Comparison of ENCODE assay signal across 8 cellular contexts in genomic region chr10:127945335-127945734, GRCh38. TPM values are rescaled to one million over a fixed set of nuclear protein-coding genes. Genes with fewer than 3 reads are reported as not detected.
DNase-seq lines count a peak whose midpoint lies in the region; ATAC-seq and TF ChIP-seq lines count a peak whose summit lies in the region.

No MANE protein-coding gene starts in this region.

- no peak overlapping the region for H3K27ac ChIP-seq in foreskin keratinocyte

- H3K9me3 ChIP-seq in BE2C: no peaks in the 10 kb centered on the region

- H3K4me3 ChIP-seq in BE2C (ENCODE audit: low read depth, low read length): no peak overlapping the region

- TF ChIP-seq CTCF in foreskin keratinocyte (conservative IDR thresholded peaks at IDR 0.05) (no peak), BE2C (IDR thresholded peaks at IDR 0.05; ENCODE audit: low read depth, low read length) (no peak)

- H3K27me3 ChIP-seq in foreskin keratinocyte: no peaks in the 10 kb centered on the region
- H3K27me3 ChIP-seq in BE2C: no peaks in the 10 kb centered on the region

- ATAC-seq in foreskin keratinocyte (peak; percentile 96), GM19467 (IDR thresholded peaks at IDR 0.05; ENCODE audit: unreplicated experiment) (no peak)

- peak; percentile 22 for DNase-seq in stimulated activated CD4-positive, alpha-beta T cell treated with anti-CD3 and anti-CD28 coated beads, Interleukin-4, amount 100 ng/mL, for 24 hours
- DNase-seq in stimulated activated CD4-positive, alpha-beta T cell treated with anti-CD3 and anti-CD28 coated beads, Interleukin-12 subunit alpha, Interleukin-12 subunit beta, amount 100 ng/mL, for 4 hours: no peak
- DNase-seq in RPMI7951 (ENCODE audit: low read depth): peak; percentile 96
- DNase-seq in foreskin keratinocyte: peak; percentile 90 to 96
- no peak for DNase-seq in BE2C
- no peak for DNase-seq in activated effector memory CD4-positive, alpha-beta T cell treated with anti-CD3 and anti-CD28 coated beads, Interleukin-2, amount 50 U/mL, for 16 hours
- no peak for DNase-seq in NCI-H2227 (lab: John Stamatoyannopoulos, UW; ENCODE audit: unreplicated experiment)

- peaks cover 11% of the 10 kb centered on the region for H3K4me1 ChIP-seq in foreskin keratinocyte
- peaks cover 4% of the 10 kb centered on the region; the same call in 1 of the 2 replicates for H3K4me1 ChIP-seq in BE2C

- H3K36me3 ChIP-seq in BE2C: no peaks in the 10 kb centered on the region

RNA-seq across cellular contexts. Expression of gene PTPRE, which starts 38.4 kb away (rescaled TPM):
- 17.5 TPM in 2 replicates for total RNA-seq in RPMI7951 (2014; rRNA removed; shearing (Covaris generic))
- 14.9 and 15.4 TPM in 2 replicates for total RNA-seq in foreskin keratinocyte
- 4.0 and 5.0 TPM in 2 replicates for polyA plus RNA-seq in foreskin keratinocyte
- 9.0 TPM for polyA plus RNA-seq in BE2C (2012; ENCODE audit: insufficient read depth, insufficient read length, low read depth)

RNA-seq across cellular contexts. Expression of gene CLRN3, which starts 52.6 kb away (rescaled TPM):
- not detected in 2 replicates for total RNA-seq in RPMI7951 (2014; rRNA removed; shearing (Covaris generic))
- total RNA-seq in foreskin keratinocyte: not detected in 2 replicates
- not detected in 2 replicates for polyA plus RNA-seq in foreskin keratinocyte
- polyA plus RNA-seq in BE2C (2012; ENCODE audit: insufficient read depth, insufficient read length, low read depth): not detected

Comparison
In these comparisons a context has a peak if more than half of its experiments do, and no peak if none do; other contexts are left out.
1. DNase-seq: peak in stimulated activated CD4-positive, alpha-beta T cell treated with anti-CD3 and anti-CD28 coated beads, Interleukin-4, amount 100 ng/mL, for 24 hours (single experiment), RPMI7951 (single experiment) and foreskin keratinocyte (2 of 2); none in stimulated activated CD4-positive, alpha-beta T cell treated with anti-CD3 and anti-CD28 coated beads, Interleukin-12 subunit alpha, Interleukin-12 subunit beta, amount 100 ng/mL, for 4 hours (single experiment), BE2C (single experiment), activated effector memory CD4-positive, alpha-beta T cell treated with anti-CD3 and anti-CD28 coated beads, Interleukin-2, amount 50 U/mL, for 16 hours (single experiment) and NCI-H2227 (single experiment).